2 cellular contexts compared by ENCODE assay signal in genomic region chrX:65508851-65509250, GRCh38.
TF ChIP-seq lines count a peak whose summit lies in the region.

No MANE protein-coding gene starts in this region.

TF ChIP-seq in A549, 52 proteins besides CTCF, POLR2A, EP300 and RAD21 (continued from another document):
- TF ChIP-seq, protein P1, sequence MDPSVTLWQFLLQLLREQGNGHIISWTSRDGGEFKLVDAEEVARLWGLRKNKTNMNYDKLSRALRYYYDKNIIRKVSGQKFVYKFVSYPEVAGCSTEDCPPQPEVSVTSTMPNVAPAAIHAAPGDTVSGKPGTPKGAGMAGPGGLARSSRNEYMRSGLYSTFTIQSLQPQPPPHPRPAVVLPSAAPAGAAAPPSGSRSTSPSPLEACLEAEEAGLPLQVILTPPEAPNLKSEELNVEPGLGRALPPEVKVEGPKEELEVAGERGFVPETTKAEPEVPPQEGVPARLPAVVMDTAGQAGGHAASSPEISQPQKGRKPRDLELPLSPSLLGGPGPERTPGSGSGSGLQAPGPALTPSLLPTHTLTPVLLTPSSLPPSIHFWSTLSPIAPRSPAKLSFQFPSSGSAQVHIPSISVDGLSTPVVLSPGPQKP (IDR thresholded peaks at IDR 0.05; ENCODE audit: low read depth, low read length): no peak

TF ChIP-seq in GM23338, 12 proteins besides CTCF, POLR2A, EP300 and RAD21 (continued from another document):
- TF ChIP-seq CREB1 (CRISPR knock-in tag; IDR thresholded peaks at IDR 0.05; ENCODE audit: low read depth) (no peak), ZNF462 (CRISPR knock-in tag; IDR thresholded peaks at IDR 0.05) (no peak), POLR2AphosphoS5 (IDR thresholded peaks at IDR 0.05; ENCODE audit: low read depth) (no peak)
- TF ChIP-seq, protein P2, sequence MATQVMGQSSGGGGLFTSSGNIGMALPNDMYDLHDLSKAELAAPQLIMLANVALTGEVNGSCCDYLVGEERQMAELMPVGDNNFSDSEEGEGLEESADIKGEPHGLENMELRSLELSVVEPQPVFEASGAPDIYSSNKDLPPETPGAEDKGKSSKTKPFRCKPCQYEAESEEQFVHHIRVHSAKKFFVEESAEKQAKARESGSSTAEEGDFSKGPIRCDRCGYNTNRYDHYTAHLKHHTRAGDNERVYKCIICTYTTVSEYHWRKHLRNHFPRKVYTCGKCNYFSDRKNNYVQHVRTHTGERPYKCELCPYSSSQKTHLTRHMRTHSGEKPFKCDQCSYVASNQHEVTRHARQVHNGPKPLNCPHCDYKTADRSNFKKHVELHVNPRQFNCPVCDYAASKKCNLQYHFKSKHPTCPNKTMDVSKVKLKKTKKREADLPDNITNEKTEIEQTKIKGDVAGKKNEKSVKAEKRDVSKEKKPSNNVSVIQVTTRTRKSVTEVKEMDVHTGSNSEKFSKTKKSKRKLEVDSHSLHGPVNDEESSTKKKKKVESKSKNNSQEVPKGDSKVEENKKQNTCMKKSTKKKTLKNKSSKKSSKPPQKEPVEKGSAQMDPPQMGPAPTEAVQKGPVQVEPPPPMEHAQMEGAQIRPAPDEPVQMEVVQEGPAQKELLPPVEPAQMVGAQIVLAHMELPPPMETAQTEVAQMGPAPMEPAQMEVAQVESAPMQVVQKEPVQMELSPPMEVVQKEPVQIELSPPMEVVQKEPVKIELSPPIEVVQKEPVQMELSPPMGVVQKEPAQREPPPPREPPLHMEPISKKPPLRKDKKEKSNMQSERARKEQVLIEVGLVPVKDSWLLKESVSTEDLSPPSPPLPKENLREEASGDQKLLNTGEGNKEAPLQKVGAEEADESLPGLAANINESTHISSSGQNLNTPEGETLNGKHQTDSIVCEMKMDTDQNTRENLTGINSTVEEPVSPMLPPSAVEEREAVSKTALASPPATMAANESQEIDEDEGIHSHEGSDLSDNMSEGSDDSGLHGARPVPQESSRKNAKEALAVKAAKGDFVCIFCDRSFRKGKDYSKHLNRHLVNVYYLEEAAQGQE (IDR thresholded peaks at IDR 0.05; ENCODE audit: unreplicated experiment): no peak
